3 cellular contexts compared by ENCODE assay signal in genomic region chr7:48811071-48811470, GRCh38.
TF ChIP-seq lines count a peak whose summit lies in the region.

No MANE protein-coding gene starts in this region.

TF ChIP-seq in HepG2, 621 proteins besides CTCF, POLR2A, EP300 and RAD21:
- TF ChIP-seq MAFK (conservative IDR thresholded peaks at IDR 0.05 in 1 of 2, IDR thresholded peaks at IDR 0.05 in 1 of 2; ENCODE audit: low read length in 2 of 2) (peak; percentile 26 to 44; a peak in 2 of 4 replicates), MAFF (IDR thresholded peaks at IDR 0.05; ENCODE audit: low read depth, low read length) (peak; percentile 24; the same call in 1 of the 2 replicates), ZNF383 (CRISPR knock-in tag; IDR thresholded peaks at IDR 0.05; ENCODE audit: borderline replicate concordance) (no peak), ZNF792 (CRISPR knock-in tag; IDR thresholded peaks at IDR 0.05) (no peak), ZNF281 (CRISPR knock-in tag; IDR thresholded peaks at IDR 0.05; ENCODE audit: borderline replicate concordance) (no peak), KDM5A (IDR thresholded peaks at IDR 0.05; ENCODE audit: borderline replicate concordance, low read length) (no peak), MED8 (CRISPR knock-in tag; IDR thresholded peaks at IDR 0.05; ENCODE audit: insufficient replicate concordance) (no peak)

TF ChIP-seq in A549, 52 proteins besides CTCF, POLR2A, EP300 and RAD21:
- TF ChIP-seq MAFK (IDR thresholded peaks at IDR 0.05; ENCODE audit: partially characterized antibody) (peak; percentile 46), ZFP36 (IDR thresholded peaks at IDR 0.05; ENCODE audit: borderline replicate concordance, partially characterized antibody) (no peak), JUN (IDR thresholded peaks at IDR 0.05) (no peak)

TF ChIP-seq in GM23338, 12 proteins besides CTCF, POLR2A, EP300 and RAD21:
- TF ChIP-seq POLR2AphosphoS5 (IDR thresholded peaks at IDR 0.05; ENCODE audit: low read depth) (no peak), REST (IDR thresholded peaks at IDR 0.05; ENCODE audit: unreplicated experiment) (no peak), NANOG (IDR thresholded peaks at IDR 0.05; ENCODE audit: borderline replicate concordance) (no peak), ETS1 (IDR thresholded peaks at IDR 0.05) (no peak), ZNF331 (CRISPR knock-in tag; IDR thresholded peaks at IDR 0.05; ENCODE audit: low read depth) (no peak), JUNB (IDR thresholded peaks at IDR 0.05; ENCODE audit: unreplicated experiment) (no peak), ZNF114 (CRISPR knock-in tag; IDR thresholded peaks at IDR 0.05) (no peak), STAT1 (IDR thresholded peaks at IDR 0.05; ENCODE audit: unreplicated experiment) (no peak), EZH2phosphoT487 (IDR thresholded peaks at IDR 0.05; ENCODE audit: unreplicated experiment) (no peak), CREB1 (CRISPR knock-in tag; IDR thresholded peaks at IDR 0.05; ENCODE audit: low read depth) (no peak)
